In the genomic region with DNA sequence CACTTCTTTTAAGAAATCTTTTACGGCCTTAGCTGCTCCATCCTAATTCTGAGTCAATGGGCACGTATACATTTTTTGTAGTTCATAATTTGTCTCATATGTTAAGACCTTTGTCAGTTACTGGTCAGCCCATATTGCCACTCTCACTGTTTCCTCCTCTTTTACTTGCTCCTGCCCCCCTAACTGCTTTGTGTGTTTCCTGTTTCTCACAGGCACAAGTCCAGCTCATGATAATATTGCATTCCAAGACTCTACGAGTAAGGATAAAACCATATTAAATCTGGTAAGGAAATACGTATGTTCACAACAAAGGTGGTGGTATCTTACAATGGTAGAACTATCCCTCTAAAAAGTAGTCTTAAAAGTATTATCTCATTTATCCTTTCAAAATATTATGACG, we compare ENCODE assay signal across 20 cellular contexts.
A peak's percentile ranks its signal among the peaks of the same experiment; 100 is the strongest.
DNase-seq lines count a peak whose midpoint lies in the region; FAIRE-seq and TF ChIP-seq lines count a peak whose summit lies in the region.
"Had no signal": no experiment of that assay in that cellular context is flagged by ENCODE, and none has a peak within 500 bp of the region (broad histone marks: within the 10 kb centered on the region; RNA-seq: fewer than 3 reads in every experiment).

No MANE protein-coding gene starts in this region.

- H3K4me1 ChIP-seq in Karpas-422 (ENCODE audit: low read length) (peaks cover 43% of the 10 kb centered on the region), endothelial cell of umbilical vein (ENCODE audit: control insufficient read depth, extremely low read depth, insufficient read depth, low read length) (peaks cover 10% of the 10 kb centered on the region)
- H3K4me1 ChIP-seq: A549 had no signal

- no peak for FAIRE-seq in endothelial cell of umbilical vein (lab: Jason Lieb, UNC)
- FAIRE-seq: A549, D721Med had no signal

- H3K79me2 ChIP-seq in Karpas-422 (ENCODE audit: low read length) (peaks cover 57% of the 10 kb centered on the region), endothelial cell of umbilical vein (ENCODE audit: control insufficient read depth, insufficient read depth, low read length) (no peaks in the 10 kb centered on the region)

- no TSS peak for BruUV-seq in endothelial cell of umbilical vein (replicated peaks; lab: Mats Ljungman, UMichigan)

- TF ChIP-seq CTCF in endothelial cell of umbilical vein (IDR thresholded peaks at IDR 0.05; ENCODE audit: extremely low read depth in 1 of 2, insufficient read depth in 1 of 2, low read depth in 1 of 2, low read length in 2 of 2) (no peak), WERI-Rb-1 (IDR thresholded peaks at IDR 0.05; ENCODE audit: low read depth, low read length) (no peak)

- H3K9me2 ChIP-seq in Karpas-422 (replicated peaks; ENCODE audit: insufficient read depth, low read length): no peaks in the 10 kb centered on the region

- H3K27me3 ChIP-seq in Karpas-422 (ENCODE audit: low read length) (no peaks in the 10 kb centered on the region), endothelial cell of umbilical vein (ENCODE audit: control insufficient read depth in 2 of 2, insufficient read depth in 2 of 2, low read length in 2 of 2) (no peaks in the 10 kb centered on the region), WERI-Rb-1 (ENCODE audit: insufficient read depth, low read depth, severe bottlenecking) (no peaks in the 10 kb centered on the region), MG63 (no peaks in the 10 kb centered on the region)

- H3K9me1 ChIP-seq in endothelial cell of umbilical vein (replicated peaks; ENCODE audit: control insufficient read depth, extremely low read depth, insufficient read depth, low read length): no peaks in the 10 kb centered on the region

- no peaks in the 10 kb centered on the region for H3K9me3 ChIP-seq in Karpas-422 (ENCODE audit: low read length)
- H3K9me3 ChIP-seq in endothelial cell of umbilical vein (replicated peaks; ENCODE audit: control insufficient read depth, insufficient read depth, low read length): no peaks in the 10 kb centered on the region
- no peaks in the 10 kb centered on the region for H3K9me3 ChIP-seq in WERI-Rb-1 (ENCODE audit: severe bottlenecking)
- no peaks in the 10 kb centered on the region for H3K9me3 ChIP-seq in MG63
- H3K9me3 ChIP-seq: A549 had no signal

- H2AFZ ChIP-seq in Karpas-422 (ENCODE audit: low read length) (no peak overlapping the region), endothelial cell of umbilical vein (ENCODE audit: low read depth, low read length) (peak overlapping the region; percentile 24)

- H3K27ac ChIP-seq in Karpas-422 (ENCODE audit: low read length): 0 out of 2 replicates have a peak overlapping the region, but pooled peaks have one; percentile 57
- H3K27ac ChIP-seq in endothelial cell of umbilical vein (ENCODE audit: insufficient read depth, low read depth, low read length): no peak overlapping the region
- no peak overlapping the region for H3K27ac ChIP-seq in WERI-Rb-1
- H3K27ac ChIP-seq: A549 had no signal

- H3K4me3 ChIP-seq in Karpas-422 (ENCODE audit: low read length): no peak overlapping the region
- no peak overlapping the region for H3K4me3 ChIP-seq in endothelial cell of umbilical vein (replicated peaks in 1 of 3; ENCODE audit: insufficient read depth in 1 of 3, low read depth in 1 of 3, low read length in 3 of 3)
- H3K4me3 ChIP-seq in WERI-Rb-1 (ENCODE audit: low read depth, low read length): no peak overlapping the region
- no peak overlapping the region for H3K4me3 ChIP-seq in MG63
- H3K4me3 ChIP-seq: A549, GM23338 had no signal

- peaks cover 85% of the 10 kb centered on the region for H3K36me3 ChIP-seq in Karpas-422 (ENCODE audit: insufficient read depth, low read length)
- H3K36me3 ChIP-seq in endothelial cell of umbilical vein (ENCODE audit: control insufficient read depth in 2 of 2, extremely low read depth in 1 of 2, insufficient read depth in 2 of 2, low read length in 2 of 2): no peaks in the 10 kb centered on the region
- no peaks in the 10 kb centered on the region for H3K36me3 ChIP-seq in WERI-Rb-1
- no peaks in the 10 kb centered on the region for H3K36me3 ChIP-seq in MG63

- intact Hi-C loops in endothelial cell of umbilical vein (cut with micrococcal nuclease): no loop called here

- no peak overlapping the region for H3K9ac ChIP-seq in Karpas-422 (ENCODE audit: low read length)
- no peak overlapping the region for H3K9ac ChIP-seq in endothelial cell of umbilical vein (replicated peaks; ENCODE audit: extremely low read depth, insufficient read depth, low read length)

- dilution Hi-C loops in endothelial cell of umbilical vein (cut with MboI; ENCODE audit: extremely low pct_ligation_motif_present, low sequenced_read_pairs): no loop called here

- TF ChIP-seq POLR2A in endothelial cell of umbilical vein (IDR thresholded peaks at IDR 0.05; ENCODE audit: low read depth, low read length): no peak

- CTCF ChIA-PET in endothelial cell of umbilical vein (lab: Charles Lee): interaction anchor here (0.7 to 1.0 kb wide), 2 partner anchors 72 to 85 kb away, joined by 3 read pairs; no protein-coding TSS in a partner anchor

- H4K20me1 ChIP-seq in Karpas-422 (ENCODE audit: insufficient read depth, low read depth, low read length) (0 out of 2 replicates have a peak, but pooled peaks cover 6% of the 10 kb centered on the region), endothelial cell of umbilical vein (replicated peaks; ENCODE audit: control insufficient read depth, extremely low read depth, insufficient read depth, low read length) (no peaks in the 10 kb centered on the region)

- H3K4me2 ChIP-seq in Karpas-422 (ENCODE audit: low read depth, low read length, poor library complexity, severe bottlenecking) (no peak overlapping the region), endothelial cell of umbilical vein (ENCODE audit: insufficient read depth, low read length) (peak overlapping the region; percentile 28)
- H3K4me2 ChIP-seq: A549, GM23338 had no signal

- POLR2A ChIA-PET in endothelial cell of umbilical vein (lab: Charles Lee): interaction anchor here (1.0 kb wide), 1 partner anchor 32 kb away, joined by 3 read pairs; no protein-coding TSS in a partner anchor

- peak; percentile 3 for DNase-seq in EH (ENCODE audit: low read depth)
- no peak for DNase-seq in Karpas-422
- peak; percentile 61 for DNase-seq in endothelial cell of umbilical vein (ENCODE audit: low read depth, low spot score)
- peak; percentile 17 for DNase-seq in pulmonary artery endothelial cell (ENCODE audit: low read depth, low spot score)
- DNase-seq in WERI-Rb-1: no peak
- DNase-seq in occipital lobe (lab: John Stamatoyannopoulos, UW): no peak
- DNase-seq in MG63: no peak
- DNase-seq: DMS53, EL, GF-D8, HCEC 1CT, NCI-H1417, NCI-H1694 treated with DMSO at 0.1 percent for 48 hours, NCI-H2081 treated with DMSO at 0.1 percent for 48 hours, NCI-H2171 treated with DMSO at 0.1 percent for 48 hours, NCI-H524 treated with DMSO at 0.1 percent for 48 hours, NCI-H82 had no signal

TF ChIP-seq in endothelial cell of umbilical vein, 7 proteins besides CTCF, POLR2A, EP300 and RAD21:
- TF ChIP-seq JUN (IDR thresholded peaks at IDR 0.05; ENCODE audit: borderline replicate concordance, insufficient read depth, insufficient read length, low read depth): no peak
- TF ChIP-seq MYC (IDR thresholded peaks at IDR 0.05; ENCODE audit: low read depth, low read length): no peak
- TF ChIP-seq POLR2AphosphoS5 (IDR thresholded peaks at IDR 0.05; ENCODE audit: insufficient read depth, low read depth, low read length): no peak
- no peak for TF ChIP-seq EZH2 (IDR thresholded peaks at IDR 0.05; ENCODE audit: borderline replicate concordance, low read depth, low read length, severe bottlenecking)
- TF ChIP-seq FOS (IDR thresholded peaks at IDR 0.05; ENCODE audit: borderline replicate concordance, insufficient read depth, low read length): no peak
- no peak for TF ChIP-seq GATA2 (IDR thresholded peaks at IDR 0.05; ENCODE audit: insufficient read depth, insufficient read length, low read depth, low read length)
- TF ChIP-seq, protein P1, sequence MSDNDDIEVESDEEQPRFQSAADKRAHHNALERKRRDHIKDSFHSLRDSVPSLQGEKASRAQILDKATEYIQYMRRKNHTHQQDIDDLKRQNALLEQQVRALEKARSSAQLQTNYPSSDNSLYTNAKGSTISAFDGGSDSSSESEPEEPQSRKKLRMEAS (IDR thresholded peaks at IDR 0.05; ENCODE audit: insufficient read depth, insufficient read length): no peak

Comparison
In these comparisons a context has a peak if more than half of its experiments do, and no peak if none do; other contexts are left out.
1. DNase-seq: peak in EH (single experiment), endothelial cell of umbilical vein (single experiment) and pulmonary artery endothelial cell (single experiment); none in Karpas-422 (single experiment), WERI-Rb-1 (single experiment), occipital lobe (single experiment) and MG63 (single experiment).